Comparison of ENCODE assay signal across 18 cellular contexts in the genomic region with DNA sequence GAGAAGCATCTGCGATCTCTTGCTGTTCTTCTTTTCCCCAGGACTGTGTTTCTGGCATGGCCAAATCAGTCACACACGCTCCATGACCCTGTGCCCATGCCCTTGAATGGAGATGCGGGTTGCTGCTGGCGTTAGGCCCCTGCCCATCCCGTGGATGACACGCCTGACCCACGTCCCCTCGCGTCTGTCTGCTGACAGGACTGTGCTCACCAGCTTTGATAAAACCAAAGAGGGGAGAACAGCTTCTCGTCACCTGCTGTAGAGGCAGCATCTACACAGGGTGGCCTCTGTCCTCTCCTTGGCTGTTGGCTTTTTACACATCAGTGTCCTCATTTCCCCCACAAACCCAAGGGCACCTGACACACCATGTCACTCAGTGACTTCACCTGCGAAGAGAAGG. TPM values are rescaled to one million over a fixed set of nuclear protein-coding genes. Genes with fewer than 3 reads are reported as not detected.
DNase-seq lines count a peak whose midpoint lies in the region; ATAC-seq, FAIRE-seq and TF ChIP-seq lines count a peak whose summit lies in the region.
"Had no signal": no experiment of that assay in that cellular context is flagged by ENCODE, and none has a peak within 500 bp of the region (broad histone marks: within the 10 kb centered on the region; RNA-seq: fewer than 3 reads in every experiment).

No MANE protein-coding gene starts in this region.

- CTCF ChIA-PET in K562 (lab: Yijun Ruan, JAX; ENCODE audit: low intra/inter-chr PET ratio), result no interaction called here

- H3K9me3 ChIP-seq in K562 (replicated peaks; ENCODE audit: control insufficient read depth, insufficient read depth, low read depth, low read length) (no peaks in the 10 kb centered on the region), right atrium auricular region (no peaks in the 10 kb centered on the region), thoracic aorta (no peaks in the 10 kb centered on the region)
- H3K9me3 ChIP-seq: SK-N-SH had no signal

- H3K4me3 ChIP-seq in K562 (no peak overlapping the region), right atrium auricular region (no peak overlapping the region), thoracic aorta (no peak overlapping the region)
- H3K4me3 ChIP-seq: GM12878, GM23248 had no signal

- ATAC-seq in K562, result peak; percentile 25; the same call in 1 of the 3 replicates
- ATAC-seq in Right ventricle myocardium superior (ENCODE audit: poor library complexity), result peak; percentile 85
- no peak for ATAC-seq in thoracic aorta (ENCODE audit: insufficient number of reproducible peaks, low FRiP score, low read depth)
- no peak for ATAC-seq in HG03045 (IDR thresholded peaks at IDR 0.05; ENCODE audit: unreplicated experiment)
- no peak for ATAC-seq in HG03097 (IDR thresholded peaks at IDR 0.05; ENCODE audit: low FRiP score, unreplicated experiment)
- no peak for ATAC-seq in GM18517 (IDR thresholded peaks at IDR 0.05; ENCODE audit: unreplicated experiment)
- ATAC-seq: GM12878, HCT116 had no signal

- in situ Hi-C loops in K562 (cut with MboI), result no loop called here

- TF ChIP-seq CTCF in K562 (IDR thresholded peaks at IDR 0.05 in 2 of 3, conservative IDR thresholded peaks at IDR 0.05 in 1 of 3; ENCODE audit: insufficient read depth in 2 of 3, low read depth in 1 of 3, low read length in 3 of 3), result no peak
- TF ChIP-seq CTCF in right atrium auricular region (IDR thresholded peaks at IDR 0.05), result no peak
- TF ChIP-seq CTCF in thoracic aorta (IDR thresholded peaks at IDR 0.05), result no peak

- BruUV-seq in K562 (replicated peaks; lab: Mats Ljungman, UMichigan), result no TSS peak

- H3K9ac ChIP-seq in K562 (ENCODE audit: insufficient read depth in 1 of 2, low read depth in 2 of 2, low read length in 2 of 2), result no peak overlapping the region
- H3K9ac ChIP-seq: GM23248, SK-N-SH had no signal

- H3K4me2 ChIP-seq in K562 (ENCODE audit: insufficient read depth, low read length), result no peak overlapping the region
- H3K4me2 ChIP-seq: SK-N-SH had no signal

- no peak for DNase-seq in K562 (ENCODE audit: extremely low read depth in 1 of 4, low spot score in 3 of 4)
- peak; percentile 87 for DNase-seq in Right ventricle myocardium superior
- peak; percentile 77 for DNase-seq in right atrium auricular region (ENCODE audit: low spot score)
- no peak for DNase-seq in thoracic aorta (ENCODE audit: low spot score)
- no peak for DNase-seq in NCI-H187 (lab: John Stamatoyannopoulos, UW)
- DNase-seq: GM23248, KG1, NCI-H1694, NCI-H748 treated with DMSO at 0.1 percent for 48 hours, OCI-M1, SK-N-SH had no signal

- no peak for FAIRE-seq in K562 (lab: Jason Lieb, UNC)
- FAIRE-seq: GM12878, HepG2 had no signal

- H3K36me3 ChIP-seq in K562 (ENCODE audit: control insufficient read depth, insufficient read depth, low read length) (no peaks in the 10 kb centered on the region), right atrium auricular region (no peaks in the 10 kb centered on the region), thoracic aorta (no peaks in the 10 kb centered on the region)

- H3K27ac ChIP-seq in K562 (ENCODE audit: extremely low read depth, low read depth, low read length) (no peak overlapping the region), right atrium auricular region (peak overlapping the region; percentile 88 to 96), thoracic aorta (peak overlapping the region; percentile 64 to 80)
- H3K27ac ChIP-seq: C4-2B, GM23248 had no signal

- no peak for TF ChIP-seq RAD21 in K562 (CRISPR knock-in tag; conservative IDR thresholded peaks at IDR 0.05 in 1 of 2, IDR thresholded peaks at IDR 0.05 in 1 of 2)

- H2AFZ ChIP-seq in K562 (ENCODE audit: low read depth, low read length), result no peak overlapping the region
- H2AFZ ChIP-seq: GM23248 had no signal

- no peaks in the 10 kb centered on the region for H3K9me1 ChIP-seq in K562 (ENCODE audit: control insufficient read depth, insufficient read depth, low read length)

- H3K4me1 ChIP-seq in K562 (replicated peaks in 1 of 2; ENCODE audit: control insufficient read depth in 2 of 2, insufficient read depth in 2 of 2, low read length in 2 of 2) (0 out of 5 replicates have a peak, but pooled peaks cover 0 to 4% of the 10 kb centered on the region in 2 experiments), right atrium auricular region (peaks cover 0 to 10% of the 10 kb centered on the region in 2 donors), thoracic aorta (ENCODE audit: control insufficient read depth in 1 of 2, low read depth in 2 of 2) (peaks cover 3 to 22% of the 10 kb centered on the region in 2 donors)

- no peaks in the 10 kb centered on the region for H4K20me1 ChIP-seq in K562 (replicated peaks; ENCODE audit: control insufficient read depth, insufficient read depth, low read length)

- TF ChIP-seq POLR2A in K562 (conservative IDR thresholded peaks at IDR 0.05), result no peak

- intact Hi-C loops in K562 (cut with micrococcal nuclease), result no loop called here
- intact Hi-C loops in Right ventricle myocardium superior (cut with DNase I), result no loop called here

- POLR2A ChIA-PET in K562 (lab: Yijun Ruan, JAX), result interaction anchor here (0.5 to 0.7 kb wide), 4 partner anchors 15 to 56 kb away, joined by 3 read pairs; no protein-coding TSS in a partner anchor

- H3K79me2 ChIP-seq in K562 (ENCODE audit: control insufficient read depth, insufficient read depth, low read length), result no peaks in the 10 kb centered on the region

- TF ChIP-seq EP300 in K562 (IDR thresholded peaks at IDR 0.05; ENCODE audit: low read length), result no peak

- H3K27me3 ChIP-seq in K562 (ENCODE audit: control insufficient read depth in 2 of 2, insufficient read depth in 2 of 2, low read length in 2 of 2), result peaks cover 17 to 40% of the 10 kb centered on the region in 2 experiments
- no peaks in the 10 kb centered on the region for H3K27me3 ChIP-seq in right atrium auricular region
- no peaks in the 10 kb centered on the region for H3K27me3 ChIP-seq in thoracic aorta (replicated peaks; ENCODE audit: insufficient read depth)

- WGBS in K562 (ENCODE audit: insufficient coverage, low coverage, missing lambda C conversion rate), result 9% methylated on average over 11 of the region's 11 CpGs

TF ChIP-seq in K562, 482 proteins besides CTCF, POLR2A, EP300 and RAD21 (continues in another document):
- no peak for TF ChIP-seq CREM (IDR thresholded peaks at IDR 0.05; ENCODE audit: low read depth)
- TF ChIP-seq CXXC5 (CRISPR knock-in tag; IDR thresholded peaks at IDR 0.05), result no peak
- no peak for TF ChIP-seq ZC3H11A (IDR thresholded peaks at IDR 0.05; ENCODE audit: low read depth, low read length)
- TF ChIP-seq PURB (CRISPR knock-in tag; IDR thresholded peaks at IDR 0.05; ENCODE audit: low read depth), result no peak

RNA-seq across cellular contexts. Expression of a gene that starts 6.9 kb away (rescaled TPM):
- not detected in 2 replicates for total RNA-seq in K562 (2011; cell fraction: chromatin; rRNA removed; ENCODE audit: low replicate concordance)
- not detected in 2 replicates for total RNA-seq in K562 (2011; cell fraction: nucleolus; rRNA removed)
- not detected in 2 replicates for total RNA-seq in K562 (2011; cell fraction: nucleoplasm; rRNA removed)
- not detected in 2 replicates for total RNA-seq in K562 (2014; rRNA removed)
- not detected in 2 replicates for total RNA-seq in K562 (2014; rRNA removed; fragmentation: Illumina TruSeq; extraction: Trizol)
- total RNA-seq in K562 (2015; rRNA removed; fragmentation: Illumina TruSeq; extraction: Trizol), result not detected in 2 replicates
- not detected in 2 replicates for total RNA-seq in K562 (2021)
- polyA plus RNA-seq in K562 (2011; rRNA removed), result not detected in 2 replicates
- not detected in 2 replicates for polyA plus RNA-seq in K562 (2011; cell fraction: cytosol; rRNA removed)
- not detected in 2 replicates for polyA plus RNA-seq in K562 (2011; cell fraction: nucleus; rRNA removed)
- not detected in 2 replicates for polyA plus RNA-seq in K562 (2012)
- polyA plus RNA-seq in K562 (2014; fragmentation: Illumina TruSeq; extraction: Trizol), result not detected in 2 replicates
- polyA plus RNA-seq in K562 (2014; fragmentation: Nextera tagmentation; extraction: Ambion mirVana), result not detected
- polyA plus RNA-seq in K562 (2014; rRNA removed), result not detected in 2 replicates
- polyA minus RNA-seq in K562 (2011; rRNA and poly(A)+ RNA removed), result not detected in 2 replicates
- polyA minus RNA-seq in K562 (2011; cell fraction: cytosol; rRNA and poly(A)+ RNA removed), result not detected in 2 replicates
- not detected in 2 replicates for polyA minus RNA-seq in K562 (2011; cell fraction: nucleus; rRNA and poly(A)+ RNA removed)
- not detected for total RNA-seq in Right ventricle myocardium superior
- total RNA-seq in right atrium auricular region, result not detected
- total RNA-seq in thoracic aorta, result not detected
- total RNA-seq: GM12878, GM23248, HepG2 had no signal
- polyA plus RNA-seq: GM12878, GM23248, HepG2, SK-N-SH had no signal

RNA-seq across cellular contexts. Expression of a gene that starts 44.6 kb away (rescaled TPM):
- 0.14 and 0.69 TPM in 2 replicates for total RNA-seq in K562 (2011; cell fraction: chromatin; rRNA removed; ENCODE audit: low replicate concordance)
- 0.17 and 0.26 TPM in 2 replicates for total RNA-seq in K562 (2011; cell fraction: nucleolus; rRNA removed)
- total RNA-seq in K562 (2011; cell fraction: nucleoplasm; rRNA removed), result 0.31 and 0.37 TPM in 2 replicates
- 0.14 and 0.24 TPM in 2 replicates for total RNA-seq in K562 (2014; rRNA removed)
- total RNA-seq in K562 (2014; rRNA removed; fragmentation: Illumina TruSeq; extraction: Trizol), result 0.26 and 0.33 TPM in 2 replicates
- total RNA-seq in K562 (2015; rRNA removed; fragmentation: Illumina TruSeq; extraction: Trizol), result 0.23 and 0.33 TPM in 2 replicates
- total RNA-seq in K562 (2021), result 0.13 and 0.18 TPM in 2 replicates
- under 0.01 and 0.07 TPM in 2 replicates for polyA plus RNA-seq in K562 (2011; rRNA removed)
- polyA plus RNA-seq in K562 (2011; cell fraction: cytosol; rRNA removed), result under 0.01 TPM in 2 replicates
- 0.06 TPM in 1 of 2 replicates, not detected in the other for polyA plus RNA-seq in K562 (2011; cell fraction: nucleus; rRNA removed)
- polyA plus RNA-seq in K562 (2012), result 0.12 and 0.35 TPM in 2 replicates
- polyA plus RNA-seq in K562 (2014; fragmentation: Illumina TruSeq; extraction: Trizol), result 0.13 and 0.17 TPM in 2 replicates
- polyA plus RNA-seq in K562 (2014; fragmentation: Nextera tagmentation; extraction: Ambion mirVana), result under 1 TPM; 0.03 to 0.10 TPM
- polyA plus RNA-seq in K562 (2014; rRNA removed), result 0.42 and 0.47 TPM in 2 replicates
- polyA minus RNA-seq in K562 (2011; rRNA and poly(A)+ RNA removed), result 0.03 and 0.21 TPM in 2 replicates
- not detected in 2 replicates for polyA minus RNA-seq in K562 (2011; cell fraction: cytosol; rRNA and poly(A)+ RNA removed)
- under 0.01 and 0.13 TPM in 2 replicates for polyA minus RNA-seq in K562 (2011; cell fraction: nucleus; rRNA and poly(A)+ RNA removed)
- total RNA-seq in Right ventricle myocardium superior, result 744 TPM
- total RNA-seq in right atrium auricular region, result 100 to 1,000 TPM; 392 to 756 TPM
- total RNA-seq in thoracic aorta, result 10 to 100 TPM; 59.0 to 75.9 TPM
- total RNA-seq: GM12878, GM23248, HepG2 had no signal
- polyA plus RNA-seq: GM23248, HepG2 had no signal

Comparison
In these comparisons a context has a peak if more than half of its experiments do, and no peak if none do; other contexts are left out.
1. ATAC-seq: peak in K562 (single experiment) and Right ventricle myocardium superior (single experiment); none in thoracic aorta (single experiment), HG03045 (single experiment), HG03097 (single experiment) and GM18517 (single experiment).
2. DNase-seq: peak in Right ventricle myocardium superior (single experiment) and right atrium auricular region (single experiment); none in K562 (0 of 4), thoracic aorta (single experiment) and NCI-H187 (0 of 2).
3. RNA of a gene that starts 44.6 kb away (total RNA-seq): 392 to 756 TPM in right atrium auricular region, 744 TPM in Right ventricle myocardium superior (single experiment) and 59.0 to 75.9 TPM in thoracic aorta; 0.13 to 0.69 TPM in K562; every median in the first group is over 10 times any median in the second.